ENCODE assay signal across 2 cellular contexts in genomic region chr18:32472841-32473240, GRCh38.
TF ChIP-seq lines count a peak whose summit lies in the region.

No MANE protein-coding gene starts in this region.

TF ChIP-seq in HepG2, 621 proteins besides CTCF, POLR2A, EP300 and RAD21:
- peak; percentile 95 to 99 for TF ChIP-seq MAFK (conservative IDR thresholded peaks at IDR 0.05 in 1 of 2, IDR thresholded peaks at IDR 0.05 in 1 of 2; ENCODE audit: low read length in 2 of 2)
- TF ChIP-seq CERS6 (CRISPR knock-in tag; IDR thresholded peaks at IDR 0.05): no peak
- no peak for TF ChIP-seq TCF7 (IDR thresholded peaks at IDR 0.05; ENCODE audit: low read depth)
- no peak for TF ChIP-seq SIX4 (CRISPR knock-in tag; IDR thresholded peaks at IDR 0.05)
- TF ChIP-seq ZNF839 (CRISPR knock-in tag; IDR thresholded peaks at IDR 0.05; ENCODE audit: borderline replicate concordance): no peak
- no peak for TF ChIP-seq PTBP1 (IDR thresholded peaks at IDR 0.05; ENCODE audit: low read depth, low read length, poor library complexity, severe bottlenecking)
- TF ChIP-seq MAFF (IDR thresholded peaks at IDR 0.05; ENCODE audit: low read depth, low read length): peak; percentile 98
- no peak for TF ChIP-seq ZNF7 (CRISPR knock-in tag; IDR thresholded peaks at IDR 0.05)
- TF ChIP-seq PAWR (CRISPR knock-in tag; IDR thresholded peaks at IDR 0.05; ENCODE audit: borderline replicate concordance): no peak
- TF ChIP-seq ZNF891 (CRISPR knock-in tag; IDR thresholded peaks at IDR 0.05): no peak
- TF ChIP-seq ISL2 (CRISPR knock-in tag; IDR thresholded peaks at IDR 0.05): no peak

TF ChIP-seq in K562, 482 proteins besides CTCF, POLR2A, EP300 and RAD21:
- TF ChIP-seq USF2 (CRISPR knock-in tag; IDR thresholded peaks at IDR 0.05): no peak
- TF ChIP-seq ZNF316 (IDR thresholded peaks at IDR 0.05): peak; percentile 93
- peak; percentile 97 for TF ChIP-seq MAFF (IDR thresholded peaks at IDR 0.05; ENCODE audit: low read length)
- peak; percentile 98 for TF ChIP-seq MAFK (IDR thresholded peaks at IDR 0.05; ENCODE audit: low read length)
- TF ChIP-seq C11orf30 (IDR thresholded peaks at IDR 0.05; ENCODE audit: low read depth): peak; percentile 77
- TF ChIP-seq MAFG (tag; conservative IDR thresholded peaks at IDR 0.05): peak; percentile 88
